Comparison of ENCODE assay signal across 9 cellular contexts in the genomic region with DNA sequence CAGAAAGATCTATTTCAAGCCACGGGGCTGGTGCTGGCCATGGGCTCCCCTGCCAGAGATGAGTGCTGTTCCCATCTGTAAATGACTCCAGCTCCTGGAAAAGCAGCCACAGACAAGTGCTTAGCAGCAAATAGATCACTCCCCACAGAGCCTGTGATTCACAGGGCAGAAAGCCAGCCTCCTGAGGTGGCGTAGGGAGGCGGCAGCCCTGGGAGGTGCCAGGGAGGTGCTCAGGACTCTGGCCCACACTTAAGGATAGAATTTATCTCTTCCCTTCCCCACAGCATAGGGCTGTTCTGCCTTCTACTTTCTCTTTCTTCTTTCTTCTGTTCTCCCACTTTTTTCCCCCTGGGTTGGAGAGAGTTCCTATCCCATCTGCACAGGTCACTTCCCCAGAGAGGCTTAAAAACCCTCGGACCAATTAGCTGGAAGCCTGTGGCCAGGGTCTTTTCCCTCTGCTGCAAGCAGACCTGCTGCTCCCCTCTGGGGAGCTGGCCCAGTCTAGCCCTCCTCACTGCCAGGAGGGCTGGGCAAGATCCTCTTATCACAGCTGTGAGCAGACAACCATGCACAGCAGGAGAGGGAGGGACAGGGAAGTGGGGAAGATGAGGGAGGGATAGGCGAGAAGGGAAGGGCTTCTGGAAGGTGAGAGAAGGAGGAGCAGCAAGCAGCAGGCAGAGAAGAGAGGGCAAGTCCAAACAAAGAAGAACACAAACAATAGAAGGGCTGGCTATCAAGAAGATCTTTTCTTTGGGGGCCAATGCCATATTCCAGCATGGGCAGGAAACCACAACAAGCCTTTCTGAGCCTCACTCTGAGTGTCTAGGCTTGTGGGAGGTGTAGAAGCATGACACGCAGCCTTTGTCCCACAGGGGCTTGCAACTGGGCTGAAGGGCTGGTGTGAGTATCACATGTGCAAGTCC. TPM values are rescaled to one million over a fixed set of nuclear protein-coding genes. Genes with fewer than 3 reads are reported as not detected.
DNase-seq lines count a peak whose midpoint lies in the region; ATAC-seq and TF ChIP-seq lines count a peak whose summit lies in the region.
"Had no signal": no experiment of that assay in that cellular context is flagged by ENCODE, and none has a peak within 500 bp of the region (broad histone marks: within the 10 kb centered on the region; RNA-seq: fewer than 3 reads in every experiment).

No MANE protein-coding gene starts in this region.

- H3K4me3 ChIP-seq in ascending aorta, result no peak overlapping the region

- H3K9me3 ChIP-seq in ascending aorta, result no peaks in the 10 kb centered on the region

- no peaks in the 10 kb centered on the region for H3K27me3 ChIP-seq in foreskin keratinocyte
- H3K27me3 ChIP-seq in ascending aorta, result no peaks in the 10 kb centered on the region

- POLR2A ChIA-PET in HEK293T (lab: Yijun Ruan, JAX), result no interaction called here

- intact Hi-C loops in posterior cingulate gyrus (cut with DNase I), result no loop called here
- intact Hi-C loops in ascending aorta (cut with DNase I), result no loop called here

- ATAC-seq in foreskin keratinocyte (peak; percentile 91), GM19328 (IDR thresholded peaks at IDR 0.05; ENCODE audit: unreplicated experiment) (no peak)

- H3K4me1 ChIP-seq in foreskin keratinocyte (peaks cover 10% of the 10 kb centered on the region), ascending aorta (no peaks in the 10 kb centered on the region)

- peak; percentile 15 for DNase-seq in EH (ENCODE audit: low read depth)
- peak; percentile 96 for DNase-seq in NCI-H446 treated with DMSO at 0.1 percent for 48 hours (lab: John Stamatoyannopoulos, UW)
- peak; percentile 63 to 82 for DNase-seq in foreskin keratinocyte
- DNase-seq in posterior cingulate gyrus, result peak; percentile 41 to 94 (median 66)
- no peak for DNase-seq in HEK293T (ENCODE audit: extremely low spot score)
- DNase-seq in ascending aorta (ENCODE audit: low spot score in 2 of 2), result no peak
- DNase-seq in DMS114 treated with DMSO at 0.1 percent for 48 hours (lab: John Stamatoyannopoulos, UW; ENCODE audit: unreplicated experiment), result no peak
- DNase-seq: activated gamma-delta T cell had no signal

- no peaks in the 10 kb centered on the region for H3K36me3 ChIP-seq in ascending aorta

- CTCF ChIA-PET in HEK293T (lab: Yijun Ruan, JAX), result no interaction called here

- H3K27ac ChIP-seq in foreskin keratinocyte (peak overlapping the region; percentile 45), ascending aorta (no peak overlapping the region)

- TF ChIP-seq CTCF in foreskin keratinocyte (conservative IDR thresholded peaks at IDR 0.05) (no peak), ascending aorta (IDR thresholded peaks at IDR 0.05) (no peak)

TF ChIP-seq in HEK293T, 16 proteins besides CTCF, POLR2A, EP300 and RAD21:
- TF ChIP-seq TARDBP (IDR thresholded peaks at IDR 0.05), result no peak

RNA-seq across cellular contexts. Expression of gene KCND3, which starts 41.0 kb away (rescaled TPM):
- 0.07 and 0.10 TPM in 2 replicates for total RNA-seq in foreskin keratinocyte
- polyA plus RNA-seq in foreskin keratinocyte, result 0.01 and 0.02 TPM in 2 replicates
- 13.3 TPM for total RNA-seq in ascending aorta

Comparison
In these comparisons a context has a peak if more than half of its experiments do, and no peak if none do; other contexts are left out.
1. DNase-seq: peak in EH (single experiment), NCI-H446 treated with DMSO at 0.1 percent for 48 hours (single experiment), foreskin keratinocyte (2 of 2) and posterior cingulate gyrus (10 of 10); none in HEK293T (single experiment), ascending aorta (0 of 2) and DMS114 treated with DMSO at 0.1 percent for 48 hours (single experiment).
2. RNA of gene KCND3, which starts 41.0 kb away (total RNA-seq): 13.3 TPM in ascending aorta (single experiment); 0.07 to 0.10 TPM in foreskin keratinocyte; every median in the first group is over 10 times any median in the second.